Comparison of ENCODE assay signal across 29 cellular contexts in genomic region chr2:39260087-39260486, GRCh38. TPM values are rescaled to one million over a fixed set of nuclear protein-coding genes. Genes with fewer than 3 reads are reported as not detected.
"Had no signal": no experiment of that assay in that cellular context is flagged by ENCODE, and none has a peak within 500 bp of the region (broad histone marks: within the 10 kb centered on the region; RNA-seq: fewer than 3 reads in every experiment).

No MANE protein-coding gene starts in this region.

- H3K27ac ChIP-seq: stomach, suprapubic skin, testis, thoracic aorta, thyroid gland, tibial artery, tibial nerve, transverse colon, upper lobe of left lung, upper lobe of right lung, uterus, vagina had no signal

- H3K9me3 Mint-ChIP-seq: stimulated activated effector memory CD8-positive, alpha-beta T cell treated with anti-CD3 and anti-CD28 coated beads, Interleukin-12 subunit alpha, Interleukin-12 subunit beta, amount 100 ng/mL, for 72 hours; stimulated activated memory B cell treated with anti-CD40 and anti-IgM and Interleukin-4, amounts not matched to agents 10 μg/mL and 1 μg/mL and 100 μg/mL, for 72 hours; stimulated activated naive B cell treated with anti-CD40 and anti-IgM and Interleukin-4, amounts not matched to agents 10 μg/mL and 1 μg/mL and 100 μg/mL, for 72 hours; stimulated activated naive CD8-positive, alpha-beta T cell treated with anti-CD3 and anti-CD28 coated beads, Interleukin-15, amount 100 ng/mL, for 72 hours; stimulated activated naive CD8-positive, alpha-beta T cell treated with anti-CD3 and anti-CD28 coated beads, Interleukin-15, Interleukin-2, amounts not matched to agents 100 ng/mL and 50 ng/mL, for 24 hours had no signal

- H3K4me3 ChIP-seq: stomach, suprapubic skin, testis, thoracic aorta, thyroid gland, tibial artery, tibial nerve, transverse colon, upper lobe of left lung, upper lobe of right lung, uterus, vagina had no signal

- DNase-seq: stimulated activated CD4-positive, alpha-beta T cell treated with anti-CD3 and anti-CD28 coated beads, Interleukin-2, amount 100 ng/mL, for 48 hours; stimulated activated CD4-positive, alpha-beta T cell treated with anti-CD3 and anti-CD28 coated beads, Interleukin-4, amount 100 ng/mL, for 1 hour; stimulated activated CD4-positive, alpha-beta T cell treated with anti-CD3 and anti-CD28 coated beads, Interleukin-4, amount 100 ng/mL, for 24 hours; stimulated activated CD4-positive, alpha-beta T cell treated with anti-CD3 and anti-CD28 coated beads, Interleukin-4, amount 100 ng/mL, for 4 hours; stimulated activated CD8-positive, alpha-beta memory T cell treated with anti-CD3 and anti-CD28 coated beads, Interleukin-4, amount 100 ng/mL, for 48 hours; stimulated activated naive B cell treated with anti-CD40 and anti-IgM and Interleukin-4, amounts not matched to agents 10 μg/mL and 1 μg/mL and 100 μg/mL, for 72 hours; stimulated activated naive CD4-positive, alpha-beta T cell; stimulated activated naive CD4-positive, alpha-beta T cell treated with Interleukin-2 at 50 U/mL for 16 hours; stimulated activated naive CD8-positive, alpha-beta T cell treated with anti-CD3 and anti-CD28 coated beads, Interleukin-15, amount 100 ng/mL, for 72 hours; stimulated activated naive CD8-positive, alpha-beta T cell treated with anti-CD3 and anti-CD28 coated beads, Interleukin-15, Interleukin-2, amounts not matched to agents 100 U/mL and 50 U/mL, for 24 hours; stomach; substantia nigra; testis; thyroid gland; tibial artery; transverse colon; trophoblast cell; upper lobe of left lung; upper lobe of right lung; uterus had no signal

- H3K4me1 ChIP-seq: stomach, suprapubic skin, testis, thyroid gland, tibial artery, tibial nerve, upper lobe of left lung, upper lobe of right lung, uterus, vagina had no signal

- ATAC-seq: stimulated activated effector memory CD8-positive, alpha-beta T cell treated with anti-CD3 and anti-CD28 coated beads, Interleukin-12 subunit alpha, Interleukin-12 subunit beta, amount 100 ng/mL, for 72 hours; stimulated activated memory B cell treated with anti-CD40 and anti-IgM and Interleukin-4, amounts not matched to agents 10 μg/mL and 1 μg/mL and 100 μg/mL, for 72 hours; stimulated activated naive B cell treated with anti-CD40 and anti-IgM and Interleukin-4, amounts not matched to agents 10 μg/mL and 1 μg/mL and 100 μg/mL, for 72 hours; stimulated activated naive CD8-positive, alpha-beta T cell treated with anti-CD3 and anti-CD28 coated beads, Interleukin-15, amount 100 ng/mL, for 72 hours; stimulated activated naive CD8-positive, alpha-beta T cell treated with anti-CD3 and anti-CD28 coated beads, Interleukin-15, Interleukin-2, amounts not matched to agents 100 U/mL and 50 U/mL, for 24 hours; upper lobe of right lung had no signal

- H3K9me3 ChIP-seq: stomach, suprapubic skin, testis, thoracic aorta, thyroid gland, tibial artery, tibial nerve, transverse colon, upper lobe of left lung, upper lobe of right lung, uterus, vagina had no signal

- H3K4me3 Mint-ChIP-seq: stimulated activated effector memory CD8-positive, alpha-beta T cell treated with anti-CD3 and anti-CD28 coated beads, Interleukin-12 subunit alpha, Interleukin-12 subunit beta, amount 100 ng/mL, for 72 hours; stimulated activated memory B cell treated with anti-CD40 and anti-IgM and Interleukin-4, amounts not matched to agents 10 μg/mL and 1 μg/mL and 100 μg/mL, for 72 hours; stimulated activated naive B cell treated with anti-CD40 and anti-IgM and Interleukin-4, amounts not matched to agents 10 μg/mL and 1 μg/mL and 100 μg/mL, for 72 hours; stimulated activated naive CD8-positive, alpha-beta T cell treated with anti-CD3 and anti-CD28 coated beads, Interleukin-15, amount 100 ng/mL, for 72 hours; stimulated activated naive CD8-positive, alpha-beta T cell treated with anti-CD3 and anti-CD28 coated beads, Interleukin-15, Interleukin-2, amounts not matched to agents 100 ng/mL and 50 ng/mL, for 24 hours; type B pancreatic cell had no signal

- H3K27me3 Mint-ChIP-seq: stimulated activated memory B cell treated with anti-CD40 and anti-IgM and Interleukin-4, amounts not matched to agents 10 μg/mL and 1 μg/mL and 100 μg/mL, for 72 hours; stimulated activated naive B cell treated with anti-CD40 and anti-IgM and Interleukin-4, amounts not matched to agents 10 μg/mL and 1 μg/mL and 100 μg/mL, for 72 hours; stimulated activated naive CD8-positive, alpha-beta T cell treated with anti-CD3 and anti-CD28 coated beads, Interleukin-15, amount 100 ng/mL, for 72 hours; stimulated activated naive CD8-positive, alpha-beta T cell treated with anti-CD3 and anti-CD28 coated beads, Interleukin-15, Interleukin-2, amounts not matched to agents 100 ng/mL and 50 ng/mL, for 24 hours; type B pancreatic cell had no signal

- H3K27me3 ChIP-seq: stomach, suprapubic skin, testis, thyroid gland, tibial artery, tibial nerve, transverse colon, upper lobe of left lung, upper lobe of right lung, uterus, vagina had no signal

- H3K36me3 ChIP-seq: uterus had no signal

- H3K27ac Mint-ChIP-seq: stimulated activated effector memory CD8-positive, alpha-beta T cell treated with anti-CD3 and anti-CD28 coated beads, Interleukin-12 subunit alpha, Interleukin-12 subunit beta, amount 100 ng/mL, for 72 hours; stimulated activated memory B cell treated with anti-CD40 and anti-IgM and Interleukin-4, amounts not matched to agents 10 μg/mL and 1 μg/mL and 100 μg/mL, for 72 hours; stimulated activated naive B cell treated with anti-CD40 and anti-IgM and Interleukin-4, amounts not matched to agents 10 μg/mL and 1 μg/mL and 100 μg/mL, for 72 hours; stimulated activated naive CD8-positive, alpha-beta T cell treated with anti-CD3 and anti-CD28 coated beads, Interleukin-15, amount 100 ng/mL, for 72 hours; stimulated activated naive CD8-positive, alpha-beta T cell treated with anti-CD3 and anti-CD28 coated beads, Interleukin-15, Interleukin-2, amounts not matched to agents 100 ng/mL and 50 ng/mL, for 24 hours; type B pancreatic cell had no signal

- FAIRE-seq: urothelium cell line had no signal

RNA-seq across cellular contexts. Expression of gene CDKL4, which starts 16.3 kb away (rescaled TPM):
- polyA plus RNA-seq: stomach had no signal
